In genomic region chr6:109446541-109446940, GRCh38 we compare ENCODE assay signal across 1 cellular context.
TF ChIP-seq lines count a peak whose summit lies in the region.

No MANE protein-coding gene starts in this region.

TF ChIP-seq in SK-N-SH treated with all-trans-retinoic acid at 6 μM for 48 hours, 23 proteins besides CTCF, POLR2A, EP300 and RAD21 (continued from another document):
- TF ChIP-seq CREB5 (CRISPR knock-in tag; IDR thresholded peaks at IDR 0.05; ENCODE audit: low read depth) (no peak), POU6F1 (CRISPR knock-in tag; IDR thresholded peaks at IDR 0.05; ENCODE audit: borderline replicate concordance, low read depth) (no peak), RARB (CRISPR knock-in tag; IDR thresholded peaks at IDR 0.05) (no peak), ZNF565 (CRISPR knock-in tag; conservative IDR thresholded peaks at IDR 0.05; ENCODE audit: low read depth) (no peak), CSRNP3 (CRISPR knock-in tag; IDR thresholded peaks at IDR 0.05) (no peak), ZC3H10 (CRISPR knock-in tag; IDR thresholded peaks at IDR 0.05) (no peak), SNAI2 (CRISPR knock-in tag; IDR thresholded peaks at IDR 0.05) (no peak), PPARA (CRISPR knock-in tag; IDR thresholded peaks at IDR 0.05; ENCODE audit: borderline replicate concordance) (no peak), CSDC2 (CRISPR knock-in tag; IDR thresholded peaks at IDR 0.05) (no peak), ESRRG (CRISPR knock-in tag; IDR thresholded peaks at IDR 0.05) (no peak), PATZ1 (CRISPR knock-in tag; IDR thresholded peaks at IDR 0.05; ENCODE audit: borderline replicate concordance) (no peak), ZNF70 (CRISPR knock-in tag; IDR thresholded peaks at IDR 0.05) (no peak)
